21 cellular contexts compared by ENCODE assay signal in the genomic region with DNA sequence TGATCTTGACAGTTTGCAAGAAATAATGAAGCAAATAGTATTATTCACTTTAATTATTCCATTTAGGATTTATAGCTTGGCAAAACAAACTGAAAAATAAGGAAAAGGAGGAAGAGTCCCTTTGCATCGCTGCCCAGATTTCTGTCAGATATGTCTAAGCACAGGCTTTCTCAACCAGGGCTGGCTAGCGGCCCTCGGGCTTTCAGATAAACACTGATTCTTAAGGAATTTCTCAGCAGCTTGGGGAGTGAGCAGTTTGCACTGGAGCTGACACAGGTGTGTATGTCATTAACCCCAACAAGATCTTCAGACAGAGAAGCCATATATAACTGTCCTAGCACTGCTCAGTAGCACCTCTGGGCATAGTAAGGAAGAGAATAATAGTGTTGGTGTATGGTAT. TPM values are rescaled to one million over a fixed set of nuclear protein-coding genes. Genes with fewer than 3 reads are reported as not detected.
"Had no signal": no experiment of that assay in that cellular context is flagged by ENCODE, and none has a peak within 500 bp of the region (broad histone marks: within the 10 kb centered on the region; RNA-seq: fewer than 3 reads in every experiment).

No MANE protein-coding gene starts in this region.

- H3K27ac ChIP-seq: SJSA1, SK-N-MC had no signal

- DNase-seq: Karpas-422, KG1, MG63, NCI-H1092 treated with DMSO at 0.1 percent for 48 hours, NCI-H1436, NCI-H187, NCI-H2029, NCI-H2081 treated with DMSO at 0.1 percent for 48 hours, NCI-H2171, NCI-H226, NCI-H446, NCI-H510A, NCI-H524 treated with DMSO at 0.1 percent for 48 hours, NCI-H69, NCI-H774, Right ventricle myocardium superior, RPMI8226, SIG-M5 had no signal

- H3K27me3 ChIP-seq: MG63, SJSA1 had no signal

- H3K4me1 ChIP-seq: SJSA1 had no signal

RNA-seq across cellular contexts. Expression of gene SEMA3D, which starts 47.9 kb away (rescaled TPM):
- total RNA-seq: HT-29 had no signal
